Comparison of ENCODE assay signal across 18 cellular contexts in genomic region chr16:67740391-67740790, GRCh38. TPM values are rescaled to one million over a fixed set of nuclear protein-coding genes. Genes with fewer than 3 reads are reported as not detected.
DNase-seq lines count a peak whose midpoint lies in the region; ATAC-seq, FAIRE-seq and TF ChIP-seq lines count a peak whose summit lies in the region.
"Had no signal": no experiment of that assay in that cellular context is flagged by ENCODE, and none has a peak within 500 bp of the region (broad histone marks: within the 10 kb centered on the region; RNA-seq: fewer than 3 reads in every experiment).

No MANE protein-coding gene starts in this region.

- FAIRE-seq in K562 (lab: Jason Lieb, UNC): no peak
- FAIRE-seq: A204.1, GM12892, GM18507, HepG2 had no signal

- intact Hi-C loops in K562 (cut with micrococcal nuclease): no loop called here

- H4K20me1 ChIP-seq in K562 (replicated peaks; ENCODE audit: control insufficient read depth, insufficient read depth, low read length) (no peaks in the 10 kb centered on the region), osteoblast (ENCODE audit: insufficient read depth, low read length) (peaks cover 4% of the 10 kb centered on the region)

- no peak overlapping the region for H2AFZ ChIP-seq in K562 (ENCODE audit: low read depth, low read length)
- no peak overlapping the region for H2AFZ ChIP-seq in osteoblast (ENCODE audit: low read length)

- H3K9me3 ChIP-seq in K562 (replicated peaks; ENCODE audit: control insufficient read depth, insufficient read depth, low read depth, low read length) (no peaks in the 10 kb centered on the region), osteoblast (ENCODE audit: low read depth, low read length) (no peaks in the 10 kb centered on the region)
- H3K9me3 ChIP-seq: BE2C, HAP-1 had no signal

- no TSS peak for BruUV-seq in K562 (replicated peaks; lab: Mats Ljungman, UMichigan)

- 0 out of 4 replicates have a peak overlapping the region, but pooled peaks of 1 of the 2 experiments have one; percentile 20 for H3K9ac ChIP-seq in K562 (ENCODE audit: insufficient read depth in 1 of 2, low read depth in 2 of 2, low read length in 2 of 2)

- no peak overlapping the region for H3K4me2 ChIP-seq in K562 (ENCODE audit: insufficient read depth, low read length)
- no peak overlapping the region for H3K4me2 ChIP-seq in osteoblast (ENCODE audit: insufficient read depth, low read length)

- peak overlapping the region in 1 of 10 donors; percentile 15 for H3K27ac Mint-ChIP-seq in naive thymus-derived CD8-positive, alpha-beta T cell
- no peak overlapping the region for H3K27ac Mint-ChIP-seq in immature natural killer cell
- H3K27ac Mint-ChIP-seq: CD4-positive, alpha-beta T cell; IgD-negative memory B cell had no signal

- no peaks in the 10 kb centered on the region for H3K27me3 ChIP-seq in K562 (ENCODE audit: control insufficient read depth in 2 of 2, insufficient read depth in 2 of 2, low read length in 2 of 2)
- H3K27me3 ChIP-seq in osteoblast (ENCODE audit: insufficient read depth, low read length): no peaks in the 10 kb centered on the region
- H3K27me3 ChIP-seq: BE2C had no signal

- peaks cover 8 to 14% of the 10 kb centered on the region in 2 experiments; a peak in 3 of 5 replicates for H3K4me1 ChIP-seq in K562 (replicated peaks in 1 of 2; ENCODE audit: control insufficient read depth in 2 of 2, insufficient read depth in 2 of 2, low read length in 2 of 2)
- no peaks in the 10 kb centered on the region for H3K4me1 ChIP-seq in osteoblast (ENCODE audit: insufficient read depth, low read length)
- H3K4me1 ChIP-seq: BE2C, HAP-1 had no signal

- no peak overlapping the region for H3K4me3 Mint-ChIP-seq in naive thymus-derived CD8-positive, alpha-beta T cell
- H3K4me3 Mint-ChIP-seq in immature natural killer cell: no peak overlapping the region
- H3K4me3 Mint-ChIP-seq: CD4-positive, alpha-beta T cell; IgD-negative memory B cell had no signal

- H3K79me2 ChIP-seq in K562 (ENCODE audit: control insufficient read depth, insufficient read depth, low read length) (no peaks in the 10 kb centered on the region), osteoblast (ENCODE audit: insufficient read depth, low read length) (no peaks in the 10 kb centered on the region)

- TF ChIP-seq RAD21 in K562 (CRISPR knock-in tag; conservative IDR thresholded peaks at IDR 0.05 in 1 of 2, IDR thresholded peaks at IDR 0.05 in 1 of 2): no peak

- no peaks in the 10 kb centered on the region for H3K9me1 ChIP-seq in K562 (ENCODE audit: control insufficient read depth, insufficient read depth, low read length)

- H3K27me3 Mint-ChIP-seq in naive thymus-derived CD8-positive, alpha-beta T cell: no peaks in the 10 kb centered on the region
- H3K27me3 Mint-ChIP-seq in immature natural killer cell (ENCODE audit: low read depth in 3 of 3): peaks cover 0 to under 1% (median 0%) of the 10 kb centered on the region in 3 donors
- H3K27me3 Mint-ChIP-seq: CD4-positive, alpha-beta T cell; IgD-negative memory B cell had no signal

- H3K27ac ChIP-seq in K562 (ENCODE audit: extremely low read depth, low read depth, low read length) (peak overlapping the region; percentile 52; the same call in 2 of the 3 replicates), osteoblast (ENCODE audit: low read depth, low read length) (no peak overlapping the region)

- DNase-seq in G401 (ENCODE audit: low spot score) (peak; percentile 69), K562 (ENCODE audit: extremely low read depth in 1 of 4, low spot score in 3 of 4) (no peak), osteoblast (ENCODE audit: insufficient read length, low spot score, missing footprints) (peak; percentile 26), immature natural killer cell (no peak), NCI-H748 treated with DMSO at 0.1 percent for 48 hours (lab: John Stamatoyannopoulos, UW) (no peak)
- DNase-seq in naive thymus-derived CD8-positive, alpha-beta T cell: no peak
- DNase-seq: ACHN; BE2C; CD4-positive, alpha-beta T cell; GDM1; KG1 had no signal

- H3K9me3 Mint-ChIP-seq in naive thymus-derived CD8-positive, alpha-beta T cell: no peaks in the 10 kb centered on the region
- no peaks in the 10 kb centered on the region for H3K9me3 Mint-ChIP-seq in immature natural killer cell
- H3K9me3 Mint-ChIP-seq: CD4-positive, alpha-beta T cell; IgD-negative memory B cell had no signal

- WGBS in K562 (ENCODE audit: insufficient coverage, low coverage, missing lambda C conversion rate): 68% methylated on average over 3 of the region's 3 CpGs

- POLR2A ChIA-PET in K562 (lab: Yijun Ruan, JAX): interaction anchor here (0.7 to 1.4 kb wide), 2 partner anchors 16 to 21 kb away, joined by 3 read pairs; no protein-coding TSS in a partner anchor
- POLR2A ChIA-PET in naive thymus-derived CD8-positive, alpha-beta T cell (lab: Charles Lee): interaction anchor here (0.9 kb wide), 1 partner anchor 10 kb away, joined by 4 read pairs; no protein-coding TSS in a partner anchor

- TF ChIP-seq CTCF in K562 (IDR thresholded peaks at IDR 0.05 in 2 of 3, conservative IDR thresholded peaks at IDR 0.05 in 1 of 3; ENCODE audit: insufficient read depth in 2 of 3, low read depth in 1 of 3, low read length in 3 of 3): no peak
- no peak for TF ChIP-seq CTCF in osteoblast (IDR thresholded peaks at IDR 0.05; ENCODE audit: extremely low read depth, low read depth, low read length)

- H3K4me3 ChIP-seq in K562 (no peak overlapping the region), osteoblast (ENCODE audit: insufficient read depth, low read length) (no peak overlapping the region)
- H3K4me3 ChIP-seq: HAP-1 had no signal

- H3K4me1 Mint-ChIP-seq in naive thymus-derived CD8-positive, alpha-beta T cell: peaks cover 0 to 14% (median 0%) of the 10 kb centered on the region in 4 donors
- peaks cover 0 to 2% of the 10 kb centered on the region in 2 donors for H3K4me1 Mint-ChIP-seq in immature natural killer cell

- in situ Hi-C loops in G401 (cut with HindIII; ENCODE audit: low sequenced_read_pairs): no loop called here
- in situ Hi-C loops in K562 (cut with MboI): no loop called here

- peaks cover 0 to 57% (median 10%) of the 10 kb centered on the region in 3 donors for H3K36me3 Mint-ChIP-seq in naive thymus-derived CD8-positive, alpha-beta T cell
- H3K36me3 Mint-ChIP-seq in immature natural killer cell: peaks cover 4 to 30% (median 15%) of the 10 kb centered on the region in 3 donors

- no peak for TF ChIP-seq POLR2A in K562 (conservative IDR thresholded peaks at IDR 0.05)

- no peak for TF ChIP-seq EP300 in K562 (IDR thresholded peaks at IDR 0.05; ENCODE audit: low read length)

- ATAC-seq in K562: no peak
- no peak for ATAC-seq in naive thymus-derived CD8-positive, alpha-beta T cell
- no peak for ATAC-seq in GM19467 (IDR thresholded peaks at IDR 0.05; ENCODE audit: unreplicated experiment)
- ATAC-seq: HepG2 had no signal

- CTCF ChIA-PET in K562 (lab: Yijun Ruan, JAX; ENCODE audit: low intra/inter-chr PET ratio): no interaction called here

- H3K36me3 ChIP-seq in K562 (ENCODE audit: control insufficient read depth, insufficient read depth, low read length) (peaks cover 48% of the 10 kb centered on the region; the same call in 2 of the 3 replicates), osteoblast (ENCODE audit: insufficient read depth, low read length) (no peaks in the 10 kb centered on the region)
- H3K36me3 ChIP-seq: HAP-1 had no signal

TF ChIP-seq in K562, 482 proteins besides CTCF, POLR2A, EP300 and RAD21 (continues in another document):
- no peak for TF ChIP-seq STAT5A (IDR thresholded peaks at IDR 0.05; ENCODE audit: borderline replicate concordance, low read length)

RNA-seq across cellular contexts. Expression of gene GFOD2, which starts 21.3 kb away (rescaled TPM):
- 26.2 TPM in 2 replicates for total RNA-seq in G401 (2014; rRNA removed; shearing (Covaris generic))
- 16.5 and 30.9 TPM in 2 replicates for total RNA-seq in K562 (2011; cell fraction: chromatin; rRNA removed; ENCODE audit: low replicate concordance)
- 18.7 and 21.7 TPM in 2 replicates for total RNA-seq in K562 (2011; cell fraction: nucleolus; rRNA removed)
- 19.6 and 25.8 TPM in 2 replicates for total RNA-seq in K562 (2011; cell fraction: nucleoplasm; rRNA removed)
- total RNA-seq in K562 (2014; rRNA removed) (11.8 and 12.4 TPM in 2 replicates), K562 (2014; rRNA removed; fragmentation: Illumina TruSeq; extraction: Trizol) (7.9 and 9.0 TPM in 2 replicates), K562 (2015; rRNA removed; fragmentation: Illumina TruSeq; extraction: Trizol) (11.1 and 11.2 TPM in 2 replicates), K562 (2021) (14.0 and 14.6 TPM in 2 replicates), osteoblast (15.9 and 19.4 TPM in 2 replicates)
- polyA plus RNA-seq in K562 (2011; rRNA removed) (13.4 and 15.8 TPM in 2 replicates), K562 (2014; fragmentation: Illumina TruSeq; extraction: Trizol) (9.2 and 10.0 TPM in 2 replicates), K562 (2014; fragmentation: Nextera tagmentation; extraction: Ambion mirVana) (1 to 10 TPM; 1.9 TPM), K562 (2014; rRNA removed) (11.9 and 16.7 TPM in 2 replicates), immature natural killer cell (1 to 10 TPM; 6.2 to 9.7 (median 7.4) TPM)
- 15.2 and 18.0 TPM in 2 replicates for polyA plus RNA-seq in K562 (2011; cell fraction: cytosol; rRNA removed)
- 10.4 and 13.8 TPM in 2 replicates for polyA plus RNA-seq in K562 (2011; cell fraction: nucleus; rRNA removed)
- 8.1 and 12.3 TPM in 2 replicates for polyA plus RNA-seq in K562 (2012)
- polyA minus RNA-seq in K562 (2011; rRNA and poly(A)+ RNA removed): 11.9 and 16.8 TPM in 2 replicates
- 9.1 and 12.4 TPM in 2 replicates for polyA minus RNA-seq in K562 (2011; cell fraction: cytosol; rRNA and poly(A)+ RNA removed)
- 4.6 and 4.7 TPM in 2 replicates for polyA minus RNA-seq in K562 (2011; cell fraction: nucleus; rRNA and poly(A)+ RNA removed)
- 10 to 100 TPM; 12.7 to 13.0 TPM for total RNA-seq in naive thymus-derived CD8-positive, alpha-beta T cell
- polyA plus RNA-seq in naive thymus-derived CD8-positive, alpha-beta T cell: 10 to 100 TPM in 1 of 3 donors, 1 to 10 TPM in 2; 6.0 to 10.9 (median 6.5) TPM

Comparison
In these comparisons a context has a peak if more than half of its experiments do, and no peak if none do; other contexts are left out.
1. DNase-seq: peak in G401 (single experiment) and osteoblast (single experiment); none in K562 (0 of 4), naive thymus-derived CD8-positive, alpha-beta T cell (0 of 10), immature natural killer cell (0 of 3) and NCI-H748 treated with DMSO at 0.1 percent for 48 hours (single experiment).